ENCODE assay signal across 31 cellular contexts in the genomic region with DNA sequence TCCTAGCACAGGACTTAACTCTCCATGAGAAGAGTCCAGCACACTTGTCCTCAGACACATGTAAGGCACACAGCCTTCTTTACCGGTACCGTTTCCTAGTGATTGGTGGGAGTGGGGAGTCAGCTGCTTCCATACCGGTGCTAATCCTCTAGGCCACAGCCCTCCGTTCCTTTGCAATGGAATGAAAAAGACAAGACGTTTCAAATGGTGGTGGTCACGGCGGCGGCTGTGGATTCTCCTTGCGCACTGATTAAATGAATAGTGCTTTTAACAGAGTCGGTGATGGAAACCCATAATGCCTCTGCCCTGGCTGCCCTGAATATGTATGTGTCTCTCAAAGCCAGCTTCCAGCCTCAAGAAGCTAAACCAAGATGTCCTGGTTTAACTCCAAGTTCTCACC. TPM values are rescaled to one million over a fixed set of nuclear protein-coding genes. Genes with fewer than 3 reads are reported as not detected.
"Had no signal": no experiment of that assay in that cellular context is flagged by ENCODE, and none has a peak within 500 bp of the region (broad histone marks: within the 10 kb centered on the region; RNA-seq: fewer than 3 reads in every experiment).

No MANE protein-coding gene starts in this region.

- H3K9me3 ChIP-seq: stomach, suprapubic skin, testis, thoracic aorta, thyroid gland, tibial artery, tibial nerve, transverse colon, upper lobe of left lung, upper lobe of right lung, uterus, vagina had no signal

- ATAC-seq: stimulated activated effector memory CD8-positive, alpha-beta T cell treated with anti-CD3 and anti-CD28 coated beads, Interleukin-12 subunit alpha, Interleukin-12 subunit beta, amount 100 ng/mL, for 72 hours; stimulated activated memory B cell treated with anti-CD40 and anti-IgM and Interleukin-4, amounts not matched to agents 10 μg/mL and 1 μg/mL and 100 μg/mL, for 72 hours; stimulated activated naive B cell treated with anti-CD40 and anti-IgM and Interleukin-4, amounts not matched to agents 10 μg/mL and 1 μg/mL and 100 μg/mL, for 72 hours; stimulated activated naive CD8-positive, alpha-beta T cell treated with anti-CD3 and anti-CD28 coated beads, Interleukin-15, amount 100 ng/mL, for 72 hours; upper lobe of right lung had no signal

- H3K27ac ChIP-seq: stomach, suprapubic skin, testis, thoracic aorta, thyroid gland, tibial artery, tibial nerve, transverse colon, upper lobe of left lung, upper lobe of right lung, uterus, vagina had no signal

- DNase-seq: stimulated activated CD4-positive, alpha-beta T cell treated with anti-CD3 and anti-CD28 coated beads, Interleukin-2, amount 100 ng/mL, for 48 hours; stimulated activated CD4-positive, alpha-beta T cell treated with anti-CD3 and anti-CD28 coated beads, Interleukin-4, amount 100 ng/mL, for 1 hour; stimulated activated CD4-positive, alpha-beta T cell treated with anti-CD3 and anti-CD28 coated beads, Interleukin-4, amount 100 ng/mL, for 24 hours; stimulated activated CD4-positive, alpha-beta T cell treated with anti-CD3 and anti-CD28 coated beads, Interleukin-4, amount 100 ng/mL, for 4 hours; stimulated activated CD8-positive, alpha-beta memory T cell treated with anti-CD3 and anti-CD28 coated beads, Interleukin-4, amount 100 ng/mL, for 48 hours; stimulated activated naive B cell treated with anti-CD40 and anti-IgM and Interleukin-4, amounts not matched to agents 10 μg/mL and 1 μg/mL and 100 μg/mL, for 72 hours; stimulated activated naive CD4-positive, alpha-beta T cell; stimulated activated naive CD4-positive, alpha-beta T cell treated with Interleukin-2 at 50 U/mL for 16 hours; stimulated activated naive CD8-positive, alpha-beta T cell treated with anti-CD3 and anti-CD28 coated beads, Interleukin-15, amount 100 ng/mL, for 72 hours; stomach; substantia nigra; testis; thyroid gland; tibial artery; transverse colon; trophoblast cell; upper lobe of left lung; upper lobe of right lung; uterus had no signal

- H3K27me3 Mint-ChIP-seq: stimulated activated naive B cell treated with anti-CD40 and anti-IgM and Interleukin-4, amounts not matched to agents 10 μg/mL and 1 μg/mL and 100 μg/mL, for 72 hours; stimulated activated naive CD8-positive, alpha-beta T cell treated with anti-CD3 and anti-CD28 coated beads, Interleukin-15, amount 100 ng/mL, for 72 hours had no signal

- H3K4me3 Mint-ChIP-seq: stimulated activated effector memory CD8-positive, alpha-beta T cell treated with anti-CD3 and anti-CD28 coated beads, Interleukin-12 subunit alpha, Interleukin-12 subunit beta, amount 100 ng/mL, for 72 hours; stimulated activated memory B cell treated with anti-CD40 and anti-IgM and Interleukin-4, amounts not matched to agents 10 μg/mL and 1 μg/mL and 100 μg/mL, for 72 hours; stimulated activated naive B cell treated with anti-CD40 and anti-IgM and Interleukin-4, amounts not matched to agents 10 μg/mL and 1 μg/mL and 100 μg/mL, for 72 hours; stimulated activated naive CD8-positive, alpha-beta T cell treated with anti-CD3 and anti-CD28 coated beads, Interleukin-15, amount 100 ng/mL, for 72 hours; stimulated activated naive CD8-positive, alpha-beta T cell treated with anti-CD3 and anti-CD28 coated beads, Interleukin-15, Interleukin-2, amounts not matched to agents 100 ng/mL and 50 ng/mL, for 24 hours; type B pancreatic cell had no signal

- H3K4me3 ChIP-seq: stomach, suprapubic skin, testis, thoracic aorta, thyroid gland, tibial artery, tibial nerve, transverse colon, upper lobe of left lung, upper lobe of right lung, uterus, vagina had no signal

- H3K9me3 Mint-ChIP-seq: stimulated activated effector memory CD8-positive, alpha-beta T cell treated with anti-CD3 and anti-CD28 coated beads, Interleukin-12 subunit alpha, Interleukin-12 subunit beta, amount 100 ng/mL, for 72 hours; stimulated activated memory B cell treated with anti-CD40 and anti-IgM and Interleukin-4, amounts not matched to agents 10 μg/mL and 1 μg/mL and 100 μg/mL, for 72 hours; stimulated activated naive B cell treated with anti-CD40 and anti-IgM and Interleukin-4, amounts not matched to agents 10 μg/mL and 1 μg/mL and 100 μg/mL, for 72 hours; stimulated activated naive CD8-positive, alpha-beta T cell treated with anti-CD3 and anti-CD28 coated beads, Interleukin-15, amount 100 ng/mL, for 72 hours; stimulated activated naive CD8-positive, alpha-beta T cell treated with anti-CD3 and anti-CD28 coated beads, Interleukin-15, Interleukin-2, amounts not matched to agents 100 ng/mL and 50 ng/mL, for 24 hours; type B pancreatic cell had no signal

- H3K36me3 Mint-ChIP-seq: stimulated activated effector memory CD8-positive, alpha-beta T cell treated with anti-CD3 and anti-CD28 coated beads, Interleukin-12 subunit alpha, Interleukin-12 subunit beta, amount 100 ng/mL, for 72 hours; stimulated activated memory B cell treated with anti-CD40 and anti-IgM and Interleukin-4, amounts not matched to agents 10 μg/mL and 1 μg/mL and 100 μg/mL, for 72 hours; stimulated activated naive B cell treated with anti-CD40 and anti-IgM and Interleukin-4, amounts not matched to agents 10 μg/mL and 1 μg/mL and 100 μg/mL, for 72 hours; type B pancreatic cell had no signal

- H3K4me1 ChIP-seq: stomach, suprapubic skin, testis, thyroid gland, tibial artery, tibial nerve, upper lobe of left lung, upper lobe of right lung, uterus, vagina had no signal

- H3K36me3 ChIP-seq: stomach, suprapubic skin, thoracic aorta, thyroid gland, tibial artery, tibial nerve, transverse colon, upper lobe of left lung, upper lobe of right lung, uterus, vagina had no signal

- H3K27ac Mint-ChIP-seq: stimulated activated effector memory CD8-positive, alpha-beta T cell treated with anti-CD3 and anti-CD28 coated beads, Interleukin-12 subunit alpha, Interleukin-12 subunit beta, amount 100 ng/mL, for 72 hours; stimulated activated memory B cell treated with anti-CD40 and anti-IgM and Interleukin-4, amounts not matched to agents 10 μg/mL and 1 μg/mL and 100 μg/mL, for 72 hours; stimulated activated naive B cell treated with anti-CD40 and anti-IgM and Interleukin-4, amounts not matched to agents 10 μg/mL and 1 μg/mL and 100 μg/mL, for 72 hours; stimulated activated naive CD8-positive, alpha-beta T cell treated with anti-CD3 and anti-CD28 coated beads, Interleukin-15, amount 100 ng/mL, for 72 hours; stimulated activated naive CD8-positive, alpha-beta T cell treated with anti-CD3 and anti-CD28 coated beads, Interleukin-15, Interleukin-2, amounts not matched to agents 100 ng/mL and 50 ng/mL, for 24 hours; type B pancreatic cell had no signal

- H3K27me3 ChIP-seq: stomach, suprapubic skin, testis, thyroid gland, tibial artery, tibial nerve, transverse colon, upper lobe of left lung, upper lobe of right lung, uterus, vagina had no signal

- H3K4me1 Mint-ChIP-seq: stimulated activated effector memory CD8-positive, alpha-beta T cell treated with anti-CD3 and anti-CD28 coated beads, Interleukin-12 subunit alpha, Interleukin-12 subunit beta, amount 100 ng/mL, for 72 hours; stimulated activated memory B cell treated with anti-CD40 and anti-IgM and Interleukin-4, amounts not matched to agents 10 μg/mL and 1 μg/mL and 100 μg/mL, for 72 hours; stimulated activated naive B cell treated with anti-CD40 and anti-IgM and Interleukin-4, amounts not matched to agents 10 μg/mL and 1 μg/mL and 100 μg/mL, for 72 hours; stimulated activated naive CD8-positive, alpha-beta T cell treated with anti-CD3 and anti-CD28 coated beads, Interleukin-15, amount 100 ng/mL, for 72 hours had no signal

RNA-seq across cellular contexts. Expression of a gene that starts 34.8 kb away (rescaled TPM):
- total RNA-seq: subcutaneous adipose tissue, temporal lobe, thyroid gland, tibial nerve, upper lobe of left lung, upper lobe of right lung, ureter, urinary bladder, vagina had no signal
